Comparison of ENCODE assay signal across 8 cellular contexts in the genomic region with DNA sequence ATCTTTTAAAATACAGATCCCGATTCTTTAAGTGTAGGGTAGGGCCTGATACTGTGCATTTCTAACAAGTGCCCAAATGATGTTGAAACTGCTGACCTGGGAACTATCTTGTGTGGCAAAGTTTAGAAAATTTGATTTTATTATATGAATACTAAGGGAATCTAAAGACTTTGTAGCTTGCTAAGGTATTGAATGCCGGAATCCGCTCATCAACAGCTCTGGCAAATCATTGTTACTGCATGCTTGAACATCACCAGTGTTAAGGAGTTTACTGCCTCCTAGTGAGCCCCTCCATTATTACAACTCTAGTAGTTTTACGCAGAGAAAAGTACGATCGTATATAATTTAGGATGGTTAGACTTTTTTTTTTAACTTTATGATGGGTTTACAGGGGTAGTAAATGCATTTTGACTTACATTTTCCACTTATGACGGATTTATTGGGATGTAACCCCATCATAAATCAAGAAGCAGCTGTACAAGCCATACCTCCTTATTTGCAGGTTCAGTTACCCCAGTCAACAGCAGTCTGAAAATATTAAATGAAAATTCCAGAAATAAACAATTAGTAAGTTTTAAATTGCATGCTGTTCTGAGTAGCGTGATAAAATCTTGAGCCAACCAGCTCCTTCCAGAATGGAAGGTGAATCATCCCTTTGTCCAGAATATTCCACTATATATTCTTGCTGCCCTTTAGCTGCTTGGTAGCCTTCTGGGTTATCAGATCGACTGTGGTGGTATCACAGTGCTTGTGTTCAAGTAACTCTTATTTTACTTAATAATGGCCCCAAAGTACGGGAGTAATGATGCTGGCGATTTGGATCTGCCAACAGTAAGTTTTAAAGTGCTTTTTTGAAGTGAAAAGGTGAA. TPM values are rescaled to one million over a fixed set of nuclear protein-coding genes. Genes with fewer than 3 reads are reported as not detected.
DNase-seq lines count a peak whose midpoint lies in the region; ATAC-seq lines count a peak whose summit lies in the region.

No MANE protein-coding gene starts in this region.

- H3K36me3 ChIP-seq in neuronal stem cell (replicated peaks in 1 of 2; ENCODE audit: control insufficient read depth in 2 of 2, insufficient read depth in 2 of 2, low read length in 2 of 2), result peaks cover 9 to 31% of the 10 kb centered on the region in 2 donors

- H3K4ac ChIP-seq in neuronal stem cell (ENCODE audit: low read length), result no peak overlapping the region

- H2BK12ac ChIP-seq in neuronal stem cell (ENCODE audit: low read length), result no peak overlapping the region

- no peak overlapping the region for H3K14ac ChIP-seq in neuronal stem cell (ENCODE audit: low read length)

- H3K4me2 ChIP-seq in neuronal stem cell (ENCODE audit: insufficient read depth, low read length, poor library complexity, severe bottlenecking), result no peak overlapping the region

- no peak overlapping the region for H3K18ac ChIP-seq in neuronal stem cell (ENCODE audit: low read length)

- no peak overlapping the region for H4K8ac ChIP-seq in neuronal stem cell (ENCODE audit: low read depth, low read length)

- peak overlapping the region; percentile 91 for H3K27ac ChIP-seq in neuronal stem cell (replicated peaks; ENCODE audit: low read length)

- peak; percentile 43 for ATAC-seq in GM21737 (IDR thresholded peaks at IDR 0.05; ENCODE audit: unreplicated experiment)

- no peak overlapping the region for H4K91ac ChIP-seq in neuronal stem cell (ENCODE audit: low read depth, low read length, poor library complexity)

- H2BK120ac ChIP-seq in neuronal stem cell (ENCODE audit: low read depth, low read length), result no peak overlapping the region

- peaks cover 1 to 3% of the 10 kb centered on the region in 2 donors for H3K9me3 ChIP-seq in neuronal stem cell (replicated peaks in 1 of 2; ENCODE audit: control insufficient read depth in 2 of 2, insufficient read depth in 1 of 2, low read depth in 1 of 2, low read length in 2 of 2)

- H3K27me3 ChIP-seq in neuronal stem cell (ENCODE audit: control insufficient read depth in 3 of 3, insufficient read depth in 3 of 3, low read depth in 1 of 3, low read length in 3 of 3), result no peaks in the 10 kb centered on the region

- H3K4me1 ChIP-seq in neuronal stem cell (ENCODE audit: control insufficient read depth in 2 of 2, insufficient read depth in 1 of 2, low read depth in 1 of 2, low read length in 2 of 2), result peaks cover 0 to 3% of the 10 kb centered on the region in 2 donors

- H3K4me3 ChIP-seq in neuronal stem cell (ENCODE audit: low read length in 2 of 2), result peak overlapping the region; percentile 88 to 92

- no peaks in the 10 kb centered on the region for H3K79me1 ChIP-seq in neuronal stem cell (ENCODE audit: low read depth, low read length)

- H3K9ac ChIP-seq in neuronal stem cell (ENCODE audit: low read depth, low read length, poor library complexity), result no peak overlapping the region

- H2BK15ac ChIP-seq in neuronal stem cell (ENCODE audit: low read length), result no peak overlapping the region

- WGBS in neuronal stem cell (ENCODE audit: extremely low coverage in 2 of 2, insufficient read length in 2 of 2, insufficient replicate concordance in 1 of 2), 2 donors, result no CpG with 5 or more reads among the region's 11 CpGs

- H3K23ac ChIP-seq in neuronal stem cell (ENCODE audit: low read depth, low read length, poor library complexity), result no peak overlapping the region

- no peak overlapping the region for H2BK5ac ChIP-seq in neuronal stem cell (ENCODE audit: low read length)

- peak overlapping the region; percentile 92 for H2AFZ ChIP-seq in neuronal stem cell (ENCODE audit: low read length)

- no peak overlapping the region for H2AK5ac ChIP-seq in neuronal stem cell (ENCODE audit: low read depth, low read length)

- DNase-seq in GDM1 (lab: John Stamatoyannopoulos, UW) (peak; percentile 68), HuH-7.5 (ENCODE audit: low spot score) (peak; percentile 34), NOMO-1 treated with DMSO at 0.1 percent for 48 hours (lab: John Stamatoyannopoulos, UW; ENCODE audit: unreplicated experiment) (peak; percentile 79), germinal center (ENCODE audit: low spot score) (peak; percentile 55), neuronal stem cell (ENCODE audit: low spot score) (peak; percentile 54), retina (no peak)
- peak; percentile 23 for DNase-seq in activated naive CD4-positive, alpha-beta T cell treated with anti-CD3 and anti-CD28 coated beads, Interleukin-2, amount 50 U/mL, for 16 hours

RNA-seq across cellular contexts. Expression of a gene that starts 0.9 kb away (rescaled TPM):
- 35.2 TPM for polyA plus RNA-seq in neuronal stem cell (2013, experiment 1 of 2)
- polyA plus RNA-seq in neuronal stem cell (2013, experiment 2 of 2), result 34.5 TPM

RNA-seq across cellular contexts. Expression of a gene that starts 1.0 kb away (rescaled TPM):
- 27.5 TPM for polyA plus RNA-seq in neuronal stem cell (2013, experiment 1 of 2)
- 27.8 TPM for polyA plus RNA-seq in neuronal stem cell (2013, experiment 2 of 2)
